ENCODE assay signal across 18 cellular contexts in the genomic region with DNA sequence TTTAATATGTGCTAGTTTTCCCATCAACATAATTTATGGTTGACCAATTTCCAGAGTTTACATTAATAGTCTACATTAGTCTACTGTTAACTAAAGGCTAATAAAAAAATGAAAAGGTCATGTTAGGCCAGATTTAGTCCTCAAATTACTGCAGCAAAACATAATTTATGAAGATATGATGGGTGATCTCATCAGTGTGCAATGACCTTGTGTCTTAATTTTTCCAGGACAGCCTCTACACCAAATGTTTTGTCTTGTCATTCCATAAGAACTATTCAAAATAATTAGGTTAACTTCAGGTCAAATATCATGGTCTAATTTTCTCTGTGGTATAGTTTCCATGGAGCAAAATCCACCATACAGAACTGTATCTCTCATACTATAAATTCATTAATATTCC.
"Had no signal": no experiment of that assay in that cellular context is flagged by ENCODE, and none has a peak within 500 bp of the region (broad histone marks: within the 10 kb centered on the region; RNA-seq: fewer than 3 reads in every experiment).

No MANE protein-coding gene starts in this region.

- ATAC-seq: activated naive CD4-positive, alpha-beta T cell treated with anti-CD3 and anti-CD28 coated beads, Interleukin-2, amount 50 U/mL, for 72 hours; gastroesophageal sphincter; heart left ventricle; naive thymus-derived CD4-positive, alpha-beta T cell; psoas muscle; right cardiac atrium; stimulated activated naive CD8-positive, alpha-beta T cell treated with anti-CD3 and anti-CD28 coated beads, Interleukin-15, Interleukin-2, amounts not matched to agents 100 U/mL and 50 U/mL, for 24 hours had no signal

- H3K36me3 ChIP-seq: adrenal gland, gastroesophageal sphincter, heart left ventricle, ovary, tibial artery had no signal

- DNase-seq: activated B cell treated with CpG ODN at 0.5 μM for 24 hours; activated CD4-positive, alpha-beta memory T cell treated with anti-CD3 and anti-CD28 coated beads for 36 hours; activated CD4-positive, alpha-beta T cell treated with anti-CD3 and anti-CD28 coated beads for 4 hours; activated gamma-delta T cell treated with Interleukin-2 at 50 U/mL for 16 hours; activated T-cell treated with anti-CD3 and anti-CD28 coated beads for 4 hours; adrenal gland; heart left ventricle; naive thymus-derived CD4-positive, alpha-beta T cell; ovary; psoas muscle; right cardiac atrium; stimulated activated naive CD8-positive, alpha-beta T cell treated with anti-CD3 and anti-CD28 coated beads, Interleukin-15, Interleukin-2, amounts not matched to agents 100 U/mL and 50 U/mL, for 24 hours; substantia nigra; T-helper 9 cell; tibial artery had no signal

- H3K4me1 ChIP-seq: psoas muscle had no signal

- H3K9me3 ChIP-seq: gastroesophageal sphincter, ovary, psoas muscle, tibial artery had no signal

- H3K27me3 ChIP-seq: adrenal gland, gastroesophageal sphincter, heart left ventricle, ovary, tibial artery had no signal

- H3K4me3 ChIP-seq: adrenal gland, gastroesophageal sphincter, heart left ventricle, ovary, psoas muscle, skin epidermis, tibial artery had no signal

- H3K27ac ChIP-seq: adrenal gland, gastroesophageal sphincter, heart left ventricle, ovary, psoas muscle, skin epidermis, tibial artery had no signal
